ENCODE assay signal across 24 cellular contexts in genomic region chr3:66747251-66747650, GRCh38.
DNase-seq lines count a peak whose midpoint lies in the region; ATAC-seq and TF ChIP-seq lines count a peak whose summit lies in the region.
"Had no signal": no experiment of that assay in that cellular context is flagged by ENCODE, and none has a peak within 500 bp of the region (broad histone marks: within the 10 kb centered on the region; RNA-seq: fewer than 3 reads in every experiment).

No MANE protein-coding gene starts in this region.

- TF ChIP-seq RAD21 in IMR-90 (IDR thresholded peaks at IDR 0.05; ENCODE audit: low read length), result no peak

- H2BK15ac ChIP-seq in IMR-90 (ENCODE audit: low read depth, low read length), result no peak overlapping the region; the same call in 2 of the 3 replicates

- no peak overlapping the region for H3K4ac ChIP-seq in IMR-90 (ENCODE audit: low read depth, low read length)

- H3K4me1 Mint-ChIP-seq in osteocyte (ENCODE audit: unreplicated experiment), result peaks cover 45% of the 10 kb centered on the region

- no peak overlapping the region for H3K4me3 Mint-ChIP-seq in osteocyte (ENCODE audit: unreplicated experiment)
- H3K4me3 Mint-ChIP-seq: HFFc6 had no signal

- in situ Hi-C loops in IMR-90 (cut with MboI; ENCODE audit: low sequenced_read_pairs) (no loop called here), GM23248 (cut with MboI) (no loop called here)

- no peaks in the 10 kb centered on the region for H3K27me3 Mint-ChIP-seq in osteocyte (ENCODE audit: unreplicated experiment)

- H3K79me1 ChIP-seq in IMR-90 (ENCODE audit: low read depth in 1 of 2, low read length in 2 of 2), result no peaks in the 10 kb centered on the region

- CTCF ChIA-PET in IMR-90 (lab: Yijun Ruan, JAX), result no interaction called here

- intact Hi-C loops in IMR-90 (cut with micrococcal nuclease), result no loop called here

- no peak overlapping the region for H3K9ac ChIP-seq in IMR-90 (ENCODE audit: low read depth, low read length)
- H3K9ac ChIP-seq in GM23248, result no peak overlapping the region

- WGBS in IMR-90 (ENCODE audit: extremely low coverage in 2 of 2, insufficient read length in 1 of 2), 2 experiments, result no CpG with 5 or more reads among the region's 6 CpGs
- WGBS in GM23248 (ENCODE audit: low coverage in 1 of 2, low lambda C conversion rate in 2 of 2, missing lambda C conversion rate in 2 of 2), 2 experiments, result 34 to 38% methylated on average over 6 of the region's 6 CpGs

- TF ChIP-seq POLR2A in IMR-90 (IDR thresholded peaks at IDR 0.05; ENCODE audit: low read depth, low read length), result no peak

- H3K14ac ChIP-seq in IMR-90 (replicated peaks; ENCODE audit: low read depth, low read length), result no peak overlapping the region

- no peak overlapping the region for H4K5ac ChIP-seq in IMR-90 (ENCODE audit: low read depth, low read length)

- no peak overlapping the region for H4K91ac ChIP-seq in IMR-90 (ENCODE audit: insufficient read depth, low read depth, low read length)

- no peak overlapping the region for H2BK120ac ChIP-seq in IMR-90 (ENCODE audit: low read depth, low read length)

- no peak overlapping the region for H3K4me3 ChIP-seq in IMR-90 (ENCODE audit: insufficient read depth, low read depth, low read length)
- H3K4me3 ChIP-seq in GM23248, result no peak overlapping the region
- H3K4me3 ChIP-seq: GM12878, MG63 had no signal

- H2AFZ ChIP-seq in IMR-90 (replicated peaks; ENCODE audit: low read length, poor library complexity) (peak overlapping the region; percentile 36), GM23248 (no peak overlapping the region)

- no peaks in the 10 kb centered on the region for H3F3A ChIP-seq in GM23248 (ENCODE audit: insufficient read depth)

- no peaks in the 10 kb centered on the region for H3K9me3 Mint-ChIP-seq in osteocyte (ENCODE audit: unreplicated experiment)
- H3K9me3 Mint-ChIP-seq: HFFc6 had no signal

- H2BK5ac ChIP-seq in IMR-90 (ENCODE audit: low read depth, low read length, poor library complexity, severe bottlenecking), result no peak overlapping the region

- TF ChIP-seq CTCF in IMR-90 (conservative IDR thresholded peaks at IDR 0.05; ENCODE audit: low read depth, low read length) (no peak), osteocyte (IDR thresholded peaks at IDR 0.05) (no peak)

- POLR2A ChIA-PET in IMR-90 (lab: Charles Lee; ENCODE audit: unreplicated experiment), result no interaction called here

- H3K4me1 ChIP-seq in IMR-90 (ENCODE audit: control insufficient read depth, insufficient read depth, low read length) (peaks cover 9% of the 10 kb centered on the region), GM23248 (ENCODE audit: insufficient read depth) (no peaks in the 10 kb centered on the region)

- H4K20me1 ChIP-seq in IMR-90 (ENCODE audit: insufficient read depth, low read length) (no peaks in the 10 kb centered on the region), GM23248 (ENCODE audit: insufficient read depth) (no peaks in the 10 kb centered on the region)

- no peaks in the 10 kb centered on the region for H3K79me2 ChIP-seq in GM23248 (ENCODE audit: insufficient read depth)

- H3K56ac ChIP-seq in IMR-90 (ENCODE audit: extremely low read depth, insufficient read depth, low read length), result no peak overlapping the region

- no peak overlapping the region for H2AK9ac ChIP-seq in IMR-90 (replicated peaks; ENCODE audit: low read depth, low read length, poor library complexity)

- H3K9me1 ChIP-seq in IMR-90 (ENCODE audit: insufficient read depth, low read length), result no peaks in the 10 kb centered on the region

- 0 out of 4 replicates have a peak overlapping the region, but pooled peaks of 1 of the 2 experiments have one; percentile 53 for H4K8ac ChIP-seq in IMR-90 (ENCODE audit: low read depth in 2 of 2, low read length in 2 of 2)

- H3K36me3 ChIP-seq in IMR-90 (ENCODE audit: control insufficient read depth, insufficient read depth, low read length), result no peaks in the 10 kb centered on the region
- no peaks in the 10 kb centered on the region for H3K36me3 ChIP-seq in GM23248 (ENCODE audit: low read depth)
- H3K36me3 ChIP-seq: MG63 had no signal

- H3K27me3 ChIP-seq in IMR-90 (ENCODE audit: control insufficient read depth, insufficient read depth, low read length) (no peaks in the 10 kb centered on the region), GM23248 (replicated peaks; ENCODE audit: insufficient read depth) (peaks cover 3% of the 10 kb centered on the region)
- H3K27me3 ChIP-seq: MG63 had no signal

- DNase-seq in DMS 273 (lab: John Stamatoyannopoulos, UW; ENCODE audit: unreplicated experiment), result peak; percentile 7
- no peak for DNase-seq in DMS 273 treated with DMSO at 0.1 percent for 48 hours (lab: John Stamatoyannopoulos, UW)
- peak; percentile 22 for DNase-seq in IMR-90
- DNase-seq in fibroblast of gingiva (ENCODE audit: low read depth), result peak; percentile 31
- no peak for DNase-seq in osteocyte (ENCODE audit: extremely low spot score, unreplicated experiment)
- no peak for DNase-seq in GM23248
- DNase-seq in effector CD8-positive, alpha-beta T cell (lab: John Stamatoyannopoulos, UW), result no peak
- DNase-seq: DMS53, H7, HFFc6, KG1, MG63, NCI-H1105 treated with DMSO at 0.1 percent for 48 hours, NCI-H146, NCI-H1930, NCI-H2107, NCI-H226, NCI-H510A, NCI-H69, Right ventricle myocardium superior, RPMI8226 had no signal

- H3K9me2 ChIP-seq in GM23248 (ENCODE audit: insufficient read depth), result no peaks in the 10 kb centered on the region

- peak overlapping the region; percentile 72 for H3K27ac Mint-ChIP-seq in osteocyte (ENCODE audit: unreplicated experiment)
- H3K27ac Mint-ChIP-seq: HFFc6 had no signal

- H3K27ac ChIP-seq in IMR-90 (ENCODE audit: insufficient read depth, low read length), result no peak overlapping the region
- no peak overlapping the region for H3K27ac ChIP-seq in GM23248
- H3K27ac ChIP-seq: 22Rv1 had no signal

- H2BK20ac ChIP-seq in IMR-90 (ENCODE audit: low read depth, low read length), result no peak overlapping the region

- H3K36me3 Mint-ChIP-seq in osteocyte (ENCODE audit: unreplicated experiment), result no peaks in the 10 kb centered on the region

- H3K4me2 ChIP-seq in IMR-90 (ENCODE audit: low read depth, low read length) (no peak overlapping the region), GM23248 (ENCODE audit: unreplicated experiment) (no peak overlapping the region)

- H3K23ac ChIP-seq in IMR-90 (ENCODE audit: low read depth, low read length), result no peak overlapping the region

- dilution Hi-C loops in IMR-90 (cut with HindIII; ENCODE audit: low sequenced_read_pairs, unreplicated experiment), result no loop called here

- no peak overlapping the region for H3K18ac ChIP-seq in IMR-90 (ENCODE audit: low read depth, low read length)

- BruUV-seq in IMR-90 (replicated peaks; lab: Mats Ljungman, UMichigan), result no TSS peak

- no peaks in the 10 kb centered on the region for H3K9me3 ChIP-seq in IMR-90 (ENCODE audit: control insufficient read depth, insufficient read depth, low read length)
- H3K9me3 ChIP-seq in GM23248 (ENCODE audit: low read depth), result no peaks in the 10 kb centered on the region
- H3K9me3 ChIP-seq: MG63 had no signal

- no peak overlapping the region for H2AK5ac ChIP-seq in IMR-90 (ENCODE audit: low read depth, low read length)

- ATAC-seq in IMR-90 (ENCODE audit: low read depth) (no peak), GM19328 (IDR thresholded peaks at IDR 0.05; ENCODE audit: unreplicated experiment) (no peak)
- ATAC-seq: GM12878 had no signal

TF ChIP-seq in IMR-90, 13 proteins besides CTCF, POLR2A, EP300 and RAD21:
- TF ChIP-seq MAFK (IDR thresholded peaks at IDR 0.05; ENCODE audit: low read depth, low read length) (no peak), CHD1 (IDR thresholded peaks at IDR 0.05; ENCODE audit: low read depth, low read length) (no peak), BHLHE40 (IDR thresholded peaks at IDR 0.05; ENCODE audit: low read depth, low read length) (no peak), NFE2L2 (IDR thresholded peaks at IDR 0.05; ENCODE audit: low read depth, low read length) (no peak), ELK1 (IDR thresholded peaks at IDR 0.05; ENCODE audit: borderline replicate concordance, low read depth, low read length) (no peak), MXI1 (IDR thresholded peaks at IDR 0.05; ENCODE audit: borderline replicate concordance, low read depth, low read length) (no peak), RFX5 (IDR thresholded peaks at IDR 0.05; ENCODE audit: low read depth, low read length) (no peak), FOS (IDR thresholded peaks at IDR 0.05; ENCODE audit: low read depth, low read length) (no peak), SMC3 (IDR thresholded peaks at IDR 0.05; ENCODE audit: low read depth, low read length) (no peak), RCOR1 (IDR thresholded peaks at IDR 0.05; ENCODE audit: insufficient replicate concordance, low read length) (no peak), USF2 (IDR thresholded peaks at IDR 0.05; ENCODE audit: low read depth, low read length) (no peak), CEBPB (IDR thresholded peaks at IDR 0.05; ENCODE audit: low read depth, low read length) (no peak), MAZ (IDR thresholded peaks at IDR 0.05; ENCODE audit: borderline replicate concordance, low read depth, low read length) (no peak)

Comparison
In these comparisons a context has a peak if more than half of its experiments do, and no peak if none do; other contexts are left out.
1. DNase-seq: peak in DMS 273 (single experiment), IMR-90 (single experiment) and fibroblast of gingiva (single experiment); none in DMS 273 treated with DMSO at 0.1 percent for 48 hours (single experiment), osteocyte (single experiment), GM23248 (single experiment) and effector CD8-positive, alpha-beta T cell (single experiment).